In genomic region chr1:162857850-162858249, GRCh38 we compare ENCODE assay signal across 1 cellular context.
TF ChIP-seq lines count a peak whose summit lies in the region.

No MANE protein-coding gene starts in this region.

TF ChIP-seq in IMR-90, 13 proteins besides CTCF, POLR2A, EP300 and RAD21 (continued from another document):
- TF ChIP-seq, protein P1, sequence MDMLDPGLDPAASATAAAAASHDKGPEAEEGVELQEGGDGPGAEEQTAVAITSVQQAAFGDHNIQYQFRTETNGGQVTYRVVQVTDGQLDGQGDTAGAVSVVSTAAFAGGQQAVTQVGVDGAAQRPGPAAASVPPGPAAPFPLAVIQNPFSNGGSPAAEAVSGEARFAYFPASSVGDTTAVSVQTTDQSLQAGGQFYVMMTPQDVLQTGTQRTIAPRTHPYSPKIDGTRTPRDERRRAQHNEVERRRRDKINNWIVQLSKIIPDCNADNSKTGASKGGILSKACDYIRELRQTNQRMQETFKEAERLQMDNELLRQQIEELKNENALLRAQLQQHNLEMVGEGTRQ (IDR thresholded peaks at IDR 0.05; ENCODE audit: low read depth, low read length) = no peak
- TF ChIP-seq BHLHE40 (IDR thresholded peaks at IDR 0.05; ENCODE audit: low read depth, low read length) = no peak
- TF ChIP-seq, protein P2, sequence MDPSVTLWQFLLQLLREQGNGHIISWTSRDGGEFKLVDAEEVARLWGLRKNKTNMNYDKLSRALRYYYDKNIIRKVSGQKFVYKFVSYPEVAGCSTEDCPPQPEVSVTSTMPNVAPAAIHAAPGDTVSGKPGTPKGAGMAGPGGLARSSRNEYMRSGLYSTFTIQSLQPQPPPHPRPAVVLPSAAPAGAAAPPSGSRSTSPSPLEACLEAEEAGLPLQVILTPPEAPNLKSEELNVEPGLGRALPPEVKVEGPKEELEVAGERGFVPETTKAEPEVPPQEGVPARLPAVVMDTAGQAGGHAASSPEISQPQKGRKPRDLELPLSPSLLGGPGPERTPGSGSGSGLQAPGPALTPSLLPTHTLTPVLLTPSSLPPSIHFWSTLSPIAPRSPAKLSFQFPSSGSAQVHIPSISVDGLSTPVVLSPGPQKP (IDR thresholded peaks at IDR 0.05; ENCODE audit: borderline replicate concordance, low read depth, low read length) = no peak
- TF ChIP-seq SMC3 (IDR thresholded peaks at IDR 0.05; ENCODE audit: low read depth, low read length) = no peak
- TF ChIP-seq MXI1 (IDR thresholded peaks at IDR 0.05; ENCODE audit: borderline replicate concordance, low read depth, low read length) = no peak
- TF ChIP-seq CHD1 (IDR thresholded peaks at IDR 0.05; ENCODE audit: low read depth, low read length) = no peak
